In the genomic region with DNA sequence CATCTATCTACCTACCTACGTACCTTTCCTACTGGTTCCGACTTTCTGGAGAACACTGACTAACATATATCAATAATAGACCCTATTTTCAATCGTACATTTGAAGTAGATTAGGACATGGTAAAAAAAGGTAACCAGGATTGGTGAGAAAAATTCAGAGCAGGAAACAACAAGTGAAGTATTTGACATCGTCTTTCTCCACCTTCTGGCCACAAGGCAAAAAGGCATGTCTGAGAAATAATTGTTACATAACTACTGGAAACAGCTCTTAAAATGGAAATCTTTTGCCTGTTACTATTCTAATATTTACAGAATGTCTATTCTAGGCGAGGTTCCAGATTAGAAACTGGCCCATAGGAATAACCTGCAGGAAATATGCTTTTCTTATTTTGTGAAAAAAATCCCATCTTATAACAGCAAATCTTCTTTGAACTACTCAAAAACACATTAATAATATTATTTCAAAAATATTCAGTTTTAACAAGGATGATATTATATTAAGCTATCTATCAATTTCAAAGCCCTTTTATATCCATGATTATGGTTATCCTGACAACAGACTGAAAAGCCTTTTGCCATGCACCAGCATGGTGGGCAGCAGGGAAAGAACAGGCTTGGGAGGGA, we compare ENCODE assay signal across 7 cellular contexts.
DNase-seq lines count a peak whose midpoint lies in the region; ATAC-seq and TF ChIP-seq lines count a peak whose summit lies in the region.

No MANE protein-coding gene starts in this region.

- in situ Hi-C loops in IMR-90 (cut with MboI; ENCODE audit: low sequenced_read_pairs), result loop anchor here (25.0 kb wide), 1 partner anchor 377 kb away; the partner anchor contains the start of gene MEP1A

- H4K91ac ChIP-seq in IMR-90 (ENCODE audit: insufficient read depth, low read depth, low read length), result no peak overlapping the region

- DNase-seq in GM03348 (ENCODE audit: low spot score), result peak; percentile 57
- DNase-seq in IMR-90, result peak; percentile 42
- DNase-seq in RKO (ENCODE audit: low spot score), result peak; percentile 55
- no peak for DNase-seq in esophagus squamous epithelium (lab: John Stamatoyannopoulos, UW)
- no peak for DNase-seq in omental fat pad (ENCODE audit: low spot score)
- no peak for DNase-seq in activated naive CD4-positive, alpha-beta T cell treated with Interleukin-2 at 50 U/mL for 16 hours

- peak; percentile 72 for TF ChIP-seq CTCF in IMR-90 (conservative IDR thresholded peaks at IDR 0.05; ENCODE audit: low read depth, low read length)
- peak; percentile 40 to 90 (median 60) for TF ChIP-seq CTCF in esophagus squamous epithelium (IDR thresholded peaks at IDR 0.05)
- TF ChIP-seq CTCF in omental fat pad (IDR thresholded peaks at IDR 0.05), result peak in 1 of 3 donors; percentile 35

- H3K23ac ChIP-seq in IMR-90 (ENCODE audit: low read depth, low read length), result no peak overlapping the region

- no peak overlapping the region for H2BK20ac ChIP-seq in IMR-90 (ENCODE audit: low read depth, low read length)

- no peak overlapping the region for H2AK5ac ChIP-seq in IMR-90 (ENCODE audit: low read depth, low read length)

- H3K18ac ChIP-seq in IMR-90 (ENCODE audit: low read depth, low read length), result no peak overlapping the region

- CTCF ChIA-PET in IMR-90 (lab: Yijun Ruan, JAX), result interaction anchor here (0.6 to 1.7 kb wide), 8 partner anchors 8 to 1905 kb away, joined by 3 to 10 read pairs (median 4); no protein-coding TSS in a partner anchor

- POLR2A ChIA-PET in IMR-90 (lab: Charles Lee; ENCODE audit: unreplicated experiment), result interaction anchor here (0.7 kb wide), 1 partner anchor 1184 kb away, joined by 3 read pairs; no protein-coding TSS in a partner anchor

- no peaks in the 10 kb centered on the region for H3K9me1 ChIP-seq in IMR-90 (ENCODE audit: insufficient read depth, low read length)

- no peak overlapping the region for H3K4me2 ChIP-seq in IMR-90 (ENCODE audit: low read depth, low read length)

- H2BK15ac ChIP-seq in IMR-90 (ENCODE audit: low read depth, low read length), result no peak overlapping the region

- no peaks in the 10 kb centered on the region for H3K36me3 ChIP-seq in IMR-90 (ENCODE audit: control insufficient read depth, insufficient read depth, low read length)
- no peaks in the 10 kb centered on the region for H3K36me3 ChIP-seq in esophagus squamous epithelium

- no TSS peak for BruUV-seq in IMR-90 (replicated peaks; lab: Mats Ljungman, UMichigan)

- ATAC-seq in IMR-90 (ENCODE audit: low read depth) (no peak), omental fat pad (ENCODE audit: low FRiP score) (peak; percentile 52), HG03108 (IDR thresholded peaks at IDR 0.05; ENCODE audit: unreplicated experiment) (no peak)

- H3K27me3 ChIP-seq in IMR-90 (ENCODE audit: control insufficient read depth, insufficient read depth, low read length), result peaks cover 4% of the 10 kb centered on the region; the same call in 1 of the 2 replicates
- H3K27me3 ChIP-seq in esophagus squamous epithelium, result no peaks in the 10 kb centered on the region

- H2BK120ac ChIP-seq in IMR-90 (ENCODE audit: low read depth, low read length), result no peak overlapping the region

- H4K20me1 ChIP-seq in IMR-90 (ENCODE audit: insufficient read depth, low read length), result no peaks in the 10 kb centered on the region

- no peak overlapping the region for H3K14ac ChIP-seq in IMR-90 (replicated peaks; ENCODE audit: low read depth, low read length)

- intact Hi-C loops in IMR-90 (cut with micrococcal nuclease) (loop anchor here (1.0 kb wide), 3 partner anchors 189 to 480 kb away; no protein-coding TSS in a partner anchor), esophagus squamous epithelium (cut with DNase I) (loop anchor here (10.0 kb wide), 1 partner anchor 214 kb away; no protein-coding TSS in a partner anchor)

- dilution Hi-C loops in IMR-90 (cut with HindIII; ENCODE audit: low sequenced_read_pairs, unreplicated experiment), result no loop called here

- H2BK5ac ChIP-seq in IMR-90 (ENCODE audit: low read depth, low read length, poor library complexity, severe bottlenecking), result no peak overlapping the region

- no peak overlapping the region for H2AK9ac ChIP-seq in IMR-90 (replicated peaks; ENCODE audit: low read depth, low read length, poor library complexity)

- H3K56ac ChIP-seq in IMR-90 (ENCODE audit: extremely low read depth, insufficient read depth, low read length), result no peak overlapping the region

- no peaks in the 10 kb centered on the region for H3K79me1 ChIP-seq in IMR-90 (ENCODE audit: low read depth in 1 of 2, low read length in 2 of 2)

- TF ChIP-seq POLR2A in IMR-90 (IDR thresholded peaks at IDR 0.05; ENCODE audit: low read depth, low read length) (no peak), esophagus squamous epithelium (IDR thresholded peaks at IDR 0.05) (no peak)

- peaks cover 2% of the 10 kb centered on the region; the same call in 1 of the 2 replicates for H3K4me1 ChIP-seq in IMR-90 (ENCODE audit: control insufficient read depth, insufficient read depth, low read length)
- H3K4me1 ChIP-seq in esophagus squamous epithelium, result peaks cover 0 to 31% (median 0%) of the 10 kb centered on the region in 3 donors

- WGBS in IMR-90 (ENCODE audit: extremely low coverage in 2 of 2, insufficient read length in 1 of 2), 2 experiments, result no CpG with 5 or more reads among the region's 5 CpGs
- 13 to 35% methylated on average over 5 of the region's 5 CpGs for WGBS in esophagus squamous epithelium, 2 donors

- H4K8ac ChIP-seq in IMR-90 (ENCODE audit: low read depth in 2 of 2, low read length in 2 of 2), result no peak overlapping the region

- H3K4me3 ChIP-seq in IMR-90 (ENCODE audit: insufficient read depth, low read depth, low read length) (no peak overlapping the region), esophagus squamous epithelium (no peak overlapping the region)

- H4K5ac ChIP-seq in IMR-90 (ENCODE audit: low read depth, low read length), result no peak overlapping the region

- H3K9ac ChIP-seq in IMR-90 (ENCODE audit: low read depth, low read length), result no peak overlapping the region

- H2AFZ ChIP-seq in IMR-90 (replicated peaks; ENCODE audit: low read length, poor library complexity), result no peak overlapping the region

- H3K27ac ChIP-seq in IMR-90 (ENCODE audit: insufficient read depth, low read length), result no peak overlapping the region
- no peak overlapping the region for H3K27ac ChIP-seq in esophagus squamous epithelium

- TF ChIP-seq RAD21 in IMR-90 (IDR thresholded peaks at IDR 0.05; ENCODE audit: low read length), result peak; percentile 69

- H3K4ac ChIP-seq in IMR-90 (ENCODE audit: low read depth, low read length), result no peak overlapping the region

- H3K9me3 ChIP-seq in IMR-90 (ENCODE audit: control insufficient read depth, insufficient read depth, low read length) (no peaks in the 10 kb centered on the region), esophagus squamous epithelium (no peaks in the 10 kb centered on the region)

TF ChIP-seq in IMR-90, 13 proteins besides CTCF, POLR2A, EP300 and RAD21:
- TF ChIP-seq SMC3 (IDR thresholded peaks at IDR 0.05; ENCODE audit: low read depth, low read length) (peak; percentile 66), RFX5 (IDR thresholded peaks at IDR 0.05; ENCODE audit: low read depth, low read length) (no peak)

Comparison
In these comparisons a context has a peak if more than half of its experiments do, and no peak if none do; other contexts are left out.
1. DNase-seq: peak in GM03348 (single experiment), IMR-90 (single experiment) and RKO (single experiment); none in esophagus squamous epithelium (single experiment), omental fat pad (single experiment) and activated naive CD4-positive, alpha-beta T cell treated with Interleukin-2 at 50 U/mL for 16 hours (single experiment).